ENCODE assay signal across 1 cellular context in the genomic region with DNA sequence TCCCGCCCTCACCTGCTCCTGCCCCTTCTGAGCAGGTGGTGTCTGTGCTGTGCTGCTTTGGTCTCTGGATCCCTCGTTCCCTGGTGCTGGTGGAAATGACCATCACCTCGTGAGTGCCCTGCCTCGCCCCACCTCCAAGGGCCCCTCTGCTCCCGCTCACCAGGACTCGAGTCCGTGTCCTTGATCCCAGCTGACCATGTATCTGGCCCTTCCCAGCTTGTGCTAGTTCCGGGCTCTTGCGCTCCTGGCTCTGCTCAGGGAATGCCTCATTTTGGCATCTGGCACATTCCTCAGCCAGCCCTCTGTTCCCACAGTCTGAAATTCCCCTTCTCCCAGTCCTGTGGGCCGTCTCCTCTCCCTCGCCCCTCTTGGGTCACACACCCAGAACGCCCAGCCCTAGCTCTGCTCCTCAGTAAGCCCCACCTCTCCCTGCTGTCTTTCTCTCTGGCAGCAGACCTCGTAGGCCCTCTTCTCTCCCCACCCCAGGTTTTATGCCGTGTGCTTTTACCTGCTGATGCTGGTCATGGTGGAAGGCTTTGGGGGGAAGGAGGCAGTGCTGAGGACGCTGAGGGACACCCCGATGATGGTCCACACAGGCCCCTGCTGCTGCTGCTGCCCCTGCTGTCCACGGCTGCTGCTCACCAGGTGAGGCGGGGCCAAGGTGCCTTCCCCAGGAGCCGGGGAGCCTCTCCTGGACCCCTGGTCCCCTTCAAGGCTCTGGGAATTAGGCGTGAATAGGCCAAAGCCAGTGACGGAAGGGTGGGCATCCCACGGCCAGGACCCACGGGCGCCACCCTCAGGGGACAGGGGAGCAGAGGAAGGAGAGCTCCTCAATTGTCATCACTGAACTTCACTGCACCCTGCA.
A peak's percentile ranks its signal among the peaks of the same experiment; 100 is the strongest.
TF ChIP-seq lines count a peak whose summit lies in the region.

No MANE protein-coding gene starts in this region.

TF ChIP-seq in HepG2, 621 proteins besides CTCF, POLR2A, EP300 and RAD21 (continued from another document and continues in another):
- TF ChIP-seq, protein P1, sequence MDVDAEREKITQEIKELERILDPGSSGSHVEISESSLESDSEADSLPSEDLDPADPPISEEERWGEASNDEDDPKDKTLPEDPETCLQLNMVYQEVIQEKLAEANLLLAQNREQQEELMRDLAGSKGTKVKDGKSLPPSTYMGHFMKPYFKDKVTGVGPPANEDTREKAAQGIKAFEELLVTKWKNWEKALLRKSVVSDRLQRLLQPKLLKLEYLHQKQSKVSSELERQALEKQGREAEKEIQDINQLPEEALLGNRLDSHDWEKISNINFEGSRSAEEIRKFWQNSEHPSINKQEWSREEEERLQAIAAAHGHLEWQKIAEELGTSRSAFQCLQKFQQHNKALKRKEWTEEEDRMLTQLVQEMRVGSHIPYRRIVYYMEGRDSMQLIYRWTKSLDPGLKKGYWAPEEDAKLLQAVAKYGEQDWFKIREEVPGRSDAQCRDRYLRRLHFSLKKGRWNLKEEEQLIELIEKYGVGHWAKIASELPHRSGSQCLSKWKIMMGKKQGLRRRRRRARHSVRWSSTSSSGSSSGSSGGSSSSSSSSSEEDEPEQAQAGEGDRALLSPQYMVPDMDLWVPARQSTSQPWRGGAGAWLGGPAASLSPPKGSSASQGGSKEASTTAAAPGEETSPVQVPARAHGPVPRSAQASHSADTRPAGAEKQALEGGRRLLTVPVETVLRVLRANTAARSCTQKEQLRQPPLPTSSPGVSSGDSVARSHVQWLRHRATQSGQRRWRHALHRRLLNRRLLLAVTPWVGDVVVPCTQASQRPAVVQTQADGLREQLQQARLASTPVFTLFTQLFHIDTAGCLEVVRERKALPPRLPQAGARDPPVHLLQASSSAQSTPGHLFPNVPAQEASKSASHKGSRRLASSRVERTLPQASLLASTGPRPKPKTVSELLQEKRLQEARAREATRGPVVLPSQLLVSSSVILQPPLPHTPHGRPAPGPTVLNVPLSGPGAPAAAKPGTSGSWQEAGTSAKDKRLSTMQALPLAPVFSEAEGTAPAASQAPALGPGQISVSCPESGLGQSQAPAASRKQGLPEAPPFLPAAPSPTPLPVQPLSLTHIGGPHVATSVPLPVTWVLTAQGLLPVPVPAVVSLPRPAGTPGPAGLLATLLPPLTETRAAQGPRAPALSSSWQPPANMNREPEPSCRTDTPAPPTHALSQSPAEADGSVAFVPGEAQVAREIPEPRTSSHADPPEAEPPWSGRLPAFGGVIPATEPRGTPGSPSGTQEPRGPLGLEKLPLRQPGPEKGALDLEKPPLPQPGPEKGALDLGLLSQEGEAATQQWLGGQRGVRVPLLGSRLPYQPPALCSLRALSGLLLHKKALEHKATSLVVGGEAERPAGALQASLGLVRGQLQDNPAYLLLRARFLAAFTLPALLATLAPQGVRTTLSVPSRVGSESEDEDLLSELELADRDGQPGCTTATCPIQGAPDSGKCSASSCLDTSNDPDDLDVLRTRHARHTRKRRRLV (CRISPR knock-in tag; IDR thresholded peaks at IDR 0.05): no peak
- TF ChIP-seq ZNF678 (CRISPR knock-in tag; IDR thresholded peaks at IDR 0.05) (no peak), ZNF280B (CRISPR knock-in tag; IDR thresholded peaks at IDR 0.05; ENCODE audit: borderline replicate concordance) (peak; percentile 22; the same call in 1 of the 2 replicates), CEBPB (IDR thresholded peaks at IDR 0.05; ENCODE audit: borderline replicate concordance, low read depth, low read length) (no peak), ZNF674 (CRISPR knock-in tag; IDR thresholded peaks at IDR 0.05; ENCODE audit: low read depth) (no peak), ZNF292 (CRISPR knock-in tag; IDR thresholded peaks at IDR 0.05; ENCODE audit: borderline replicate concordance, low read depth) (no peak), ZNF772 (CRISPR knock-in tag; IDR thresholded peaks at IDR 0.05) (no peak; the same call in 1 of the 2 replicates), NRL (CRISPR knock-in tag; IDR thresholded peaks at IDR 0.05; ENCODE audit: borderline replicate concordance) (no peak; the same call in 1 of the 2 replicates), ZBTB39 (CRISPR knock-in tag; IDR thresholded peaks at IDR 0.05) (0 out of 2 replicates have a peak, but pooled peaks have one; percentile 61), ZNF552 (CRISPR knock-in tag; IDR thresholded peaks at IDR 0.05; ENCODE audit: borderline replicate concordance) (no peak), ZNF629 (CRISPR knock-in tag; conservative IDR thresholded peaks at IDR 0.05) (no peak), DMTF1 (CRISPR knock-in tag; IDR thresholded peaks at IDR 0.05) (0 out of 2 replicates have a peak, but pooled peaks have one; percentile 65), PHF8 (CRISPR knock-in tag; IDR thresholded peaks at IDR 0.05) (no peak), KMT2A (CRISPR knock-in tag; IDR thresholded peaks at IDR 0.05) (no peak), ZBTB44 (CRISPR knock-in tag; IDR thresholded peaks at IDR 0.05) (no peak), ZFY (CRISPR knock-in tag; IDR thresholded peaks at IDR 0.05) (peak; percentile 56; the same call in 1 of the 2 replicates), PITX1 (CRISPR knock-in tag; IDR thresholded peaks at IDR 0.05) (0 out of 2 replicates have a peak, but pooled peaks have one; percentile 36), NBN (conservative IDR thresholded peaks at IDR 0.05) (no peak), FOXM1 (CRISPR knock-in tag; IDR thresholded peaks at IDR 0.05) (no peak), ZNF614 (CRISPR knock-in tag; IDR thresholded peaks at IDR 0.05; ENCODE audit: borderline replicate concordance) (peak; percentile 49; the same call in 1 of the 2 replicates), THAP8 (CRISPR knock-in tag; IDR thresholded peaks at IDR 0.05; ENCODE audit: borderline replicate concordance) (no peak), RARG (CRISPR knock-in tag; IDR thresholded peaks at IDR 0.05; ENCODE audit: low read depth) (no peak), KLF12 (CRISPR knock-in tag; IDR thresholded peaks at IDR 0.05; ENCODE audit: borderline replicate concordance) (peak; percentile 26; the same call in 1 of the 2 replicates), ZNF256 (CRISPR knock-in tag; conservative IDR thresholded peaks at IDR 0.05) (no peak), CEBPG (CRISPR knock-in tag; IDR thresholded peaks at IDR 0.05) (no peak), ZFP36 (IDR thresholded peaks at IDR 0.05; ENCODE audit: borderline replicate concordance, low read depth, low read length, partially characterized antibody) (no peak), CSRNP2 (CRISPR knock-in tag; conservative IDR thresholded peaks at IDR 0.05; ENCODE audit: low read depth) (no peak), HES4 (CRISPR knock-in tag; IDR thresholded peaks at IDR 0.05; ENCODE audit: borderline replicate concordance) (no peak), PREB (CRISPR knock-in tag; IDR thresholded peaks at IDR 0.05) (no peak), SP2 (CRISPR knock-in tag; IDR thresholded peaks at IDR 0.05) (no peak; the same call in 1 of the 2 replicates)
- TF ChIP-seq, protein P2, sequence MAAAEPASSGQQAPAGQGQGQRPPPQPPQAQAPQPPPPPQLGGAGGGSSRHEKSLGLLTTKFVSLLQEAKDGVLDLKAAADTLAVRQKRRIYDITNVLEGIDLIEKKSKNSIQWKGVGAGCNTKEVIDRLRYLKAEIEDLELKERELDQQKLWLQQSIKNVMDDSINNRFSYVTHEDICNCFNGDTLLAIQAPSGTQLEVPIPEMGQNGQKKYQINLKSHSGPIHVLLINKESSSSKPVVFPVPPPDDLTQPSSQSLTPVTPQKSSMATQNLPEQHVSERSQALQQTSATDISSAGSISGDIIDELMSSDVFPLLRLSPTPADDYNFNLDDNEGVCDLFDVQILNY (CRISPR knock-in tag; conservative IDR thresholded peaks at IDR 0.05): no peak
- TF ChIP-seq, protein P3, sequence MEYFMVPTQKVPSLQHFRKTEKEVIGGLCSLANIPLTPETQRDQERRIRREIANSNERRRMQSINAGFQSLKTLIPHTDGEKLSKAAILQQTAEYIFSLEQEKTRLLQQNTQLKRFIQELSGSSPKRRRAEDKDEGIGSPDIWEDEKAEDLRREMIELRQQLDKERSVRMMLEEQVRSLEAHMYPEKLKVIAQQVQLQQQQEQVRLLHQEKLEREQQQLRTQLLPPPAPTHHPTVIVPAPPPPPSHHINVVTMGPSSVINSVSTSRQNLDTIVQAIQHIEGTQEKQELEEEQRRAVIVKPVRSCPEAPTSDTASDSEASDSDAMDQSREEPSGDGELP (IDR thresholded peaks at IDR 0.05; ENCODE audit: borderline replicate concordance, low read depth): peak; percentile 93
- TF ChIP-seq, protein P4, sequence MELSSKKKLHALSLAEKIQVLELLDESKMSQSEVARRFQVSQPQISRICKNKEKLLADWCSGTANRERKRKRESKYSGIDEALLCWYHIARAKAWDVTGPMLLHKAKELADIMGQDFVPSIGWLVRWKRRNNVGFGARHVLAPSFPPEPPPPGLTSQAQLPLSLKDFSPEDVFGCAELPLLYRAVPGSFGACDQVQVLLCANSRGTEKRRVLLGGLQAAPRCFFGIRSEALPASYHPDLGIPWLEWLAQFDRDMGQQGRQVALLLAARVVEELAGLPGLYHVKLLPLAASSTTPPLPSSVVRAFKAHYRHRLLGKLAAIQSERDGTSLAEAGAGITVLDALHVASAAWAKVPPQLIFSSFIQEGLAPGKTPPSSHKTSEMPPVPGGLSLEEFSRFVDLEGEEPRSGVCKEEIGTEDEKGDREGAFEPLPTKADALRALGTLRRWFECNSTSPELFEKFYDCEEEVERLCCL (CRISPR knock-in tag; IDR thresholded peaks at IDR 0.05; ENCODE audit: borderline replicate concordance): no peak
